17 cellular contexts compared by ENCODE assay signal in genomic region chr2:11092693-11093335, GRCh38.
DNase-seq lines count a peak whose midpoint lies in the region; ATAC-seq and TF ChIP-seq lines count a peak whose summit lies in the region.
"Had no signal": no experiment of that assay in that cellular context is flagged by ENCODE, and none has a peak within 500 bp of the region (broad histone marks: within the 10 kb centered on the region; RNA-seq: fewer than 3 reads in every experiment).

No MANE protein-coding gene starts in this region.

- H3K27me3 Mint-ChIP-seq in activated naive CD8-positive, alpha-beta T cell treated with anti-CD3 and anti-CD28 coated beads, Interleukin-2, amount 10 ng/mL, durations not matched to agents 7 days and 5 days = peaks cover 6% of the 10 kb centered on the region
- H3K27me3 Mint-ChIP-seq in activated naive CD8-positive, alpha-beta T cell treated with anti-CD3 and anti-CD28 coated beads, Interleukin-2, amount 50 U/mL, for 24 hours = peaks cover 3% of the 10 kb centered on the region
- H3K27me3 Mint-ChIP-seq in WTC11 (ENCODE audit: low read depth) (no peaks in the 10 kb centered on the region), glutamatergic neuron (ENCODE audit: unreplicated experiment) (no peaks in the 10 kb centered on the region)
- H3K27me3 Mint-ChIP-seq in T-helper 2 cell treated with Interferon-gamma antibody and Interleukin-4, amounts not matched to agents 5 μg/mL and 100 μg/mL, for 36 hours (ENCODE audit: low read depth) = peaks cover 41% of the 10 kb centered on the region
- H3K27me3 Mint-ChIP-seq: CD4-positive, alpha-beta T cell had no signal

- H3K4me3 ChIP-seq in upper lobe of right lung = no peak overlapping the region
- H3K4me3 ChIP-seq: Peyer's patch had no signal

- H3K4me1 ChIP-seq in upper lobe of right lung = no peaks in the 10 kb centered on the region
- H3K4me1 ChIP-seq: Peyer's patch had no signal

- no peaks in the 10 kb centered on the region for H3K9me3 Mint-ChIP-seq in activated naive CD8-positive, alpha-beta T cell treated with anti-CD3 and anti-CD28 coated beads, Interleukin-2, amount 10 ng/mL, durations not matched to agents 7 days and 5 days
- H3K9me3 Mint-ChIP-seq in activated naive CD8-positive, alpha-beta T cell treated with anti-CD3 and anti-CD28 coated beads, Interleukin-2, amount 50 U/mL, for 24 hours = no peaks in the 10 kb centered on the region
- H3K9me3 Mint-ChIP-seq in WTC11 (no peaks in the 10 kb centered on the region), glutamatergic neuron (ENCODE audit: unreplicated experiment) (peaks cover 5% of the 10 kb centered on the region)
- no peaks in the 10 kb centered on the region for H3K9me3 Mint-ChIP-seq in T-helper 2 cell treated with Interferon-gamma antibody and Interleukin-4, amounts not matched to agents 5 μg/mL and 100 μg/mL, for 36 hours
- H3K9me3 Mint-ChIP-seq: CD4-positive, alpha-beta T cell had no signal

- H3K27me3 ChIP-seq in upper lobe of right lung = no peaks in the 10 kb centered on the region
- H3K27me3 ChIP-seq: Peyer's patch had no signal

- CTCF ChIA-PET in WTC11 (lab: Charles Lee) = interaction anchor here (1.1 to 2.5 kb wide), 5 partner anchors 9 to 600 kb away, joined by 3 to 10 read pairs (median 3); no protein-coding TSS in a partner anchor

- ATAC-seq in activated naive CD8-positive, alpha-beta T cell treated with anti-CD3 and anti-CD28 coated beads, Interleukin-2, amount 10 ng/mL, durations not matched to agents 7 days and 5 days (ENCODE audit: low read depth) = peak; percentile 30
- ATAC-seq in activated naive CD8-positive, alpha-beta T cell treated with anti-CD3 and anti-CD28 coated beads, Interleukin-2, amount 50 U/mL, for 24 hours = no peak
- no peak for ATAC-seq in WTC11
- ATAC-seq in upper lobe of right lung = no peak
- ATAC-seq in GM18519 (IDR thresholded peaks at IDR 0.05; ENCODE audit: low FRiP score, unreplicated experiment) = no peak

- H3K4me3 Mint-ChIP-seq in activated naive CD8-positive, alpha-beta T cell treated with anti-CD3 and anti-CD28 coated beads, Interleukin-2, amount 10 ng/mL, durations not matched to agents 7 days and 5 days = no peak overlapping the region
- H3K4me3 Mint-ChIP-seq in activated naive CD8-positive, alpha-beta T cell treated with anti-CD3 and anti-CD28 coated beads, Interleukin-2, amount 50 U/mL, for 24 hours = no peak overlapping the region
- no peak overlapping the region for H3K4me3 Mint-ChIP-seq in WTC11
- no peak overlapping the region for H3K4me3 Mint-ChIP-seq in glutamatergic neuron (ENCODE audit: unreplicated experiment)
- H3K4me3 Mint-ChIP-seq in T-helper 2 cell treated with Interferon-gamma antibody and Interleukin-4, amounts not matched to agents 5 μg/mL and 100 μg/mL, for 36 hours = no peak overlapping the region
- H3K4me3 Mint-ChIP-seq: CD4-positive, alpha-beta T cell had no signal

- no peaks in the 10 kb centered on the region for H3K36me3 ChIP-seq in upper lobe of right lung
- H3K36me3 ChIP-seq: Peyer's patch had no signal

- no peaks in the 10 kb centered on the region for H3K36me3 Mint-ChIP-seq in activated naive CD8-positive, alpha-beta T cell treated with anti-CD3 and anti-CD28 coated beads, Interleukin-2, amount 10 ng/mL, durations not matched to agents 7 days and 5 days
- H3K36me3 Mint-ChIP-seq in activated naive CD8-positive, alpha-beta T cell treated with anti-CD3 and anti-CD28 coated beads, Interleukin-2, amount 50 U/mL, for 24 hours (ENCODE audit: low read depth) = no peaks in the 10 kb centered on the region
- no peaks in the 10 kb centered on the region for H3K36me3 Mint-ChIP-seq in WTC11
- H3K36me3 Mint-ChIP-seq in glutamatergic neuron (ENCODE audit: unreplicated experiment) = no peaks in the 10 kb centered on the region
- H3K36me3 Mint-ChIP-seq in T-helper 2 cell treated with Interferon-gamma antibody and Interleukin-4, amounts not matched to agents 5 μg/mL and 100 μg/mL, for 36 hours (ENCODE audit: low read depth) = no peaks in the 10 kb centered on the region

- intact Hi-C loops in upper lobe of right lung (cut with DNase I) = no loop called here

- no peak for DNase-seq in activated naive CD8-positive, alpha-beta T cell treated with anti-CD3 and anti-CD28 coated beads, Interleukin-2, amount 10 ng/mL, durations not matched to agents 7 days and 5 days
- no peak for DNase-seq in activated naive CD8-positive, alpha-beta T cell treated with anti-CD3 and anti-CD28 coated beads, Interleukin-2, amount 50 U/mL, for 24 hours
- DNase-seq in WTC11 (ENCODE audit: low spot score) (no peak), glutamatergic neuron (no peak), upper lobe of right lung (peak; percentile 20), NCI-H1694 (lab: John Stamatoyannopoulos, UW) (no peak)
- no peak for DNase-seq in T-helper 2 cell treated with Interferon-gamma antibody and Interleukin-4, amounts not matched to agents 5 μg/mL and 100 μg/mL, for 36 hours (ENCODE audit: low spot score)
- DNase-seq: AML-193; CD4-positive, alpha-beta T cell; KG1; NCI-H1105; NCI-H2029; NCI-H510A treated with DMSO at 0.1 percent for 48 hours; Peyer's patch; SHP77 had no signal

- H3K27ac Mint-ChIP-seq in activated naive CD8-positive, alpha-beta T cell treated with anti-CD3 and anti-CD28 coated beads, Interleukin-2, amount 10 ng/mL, durations not matched to agents 7 days and 5 days = no peak overlapping the region
- H3K27ac Mint-ChIP-seq in activated naive CD8-positive, alpha-beta T cell treated with anti-CD3 and anti-CD28 coated beads, Interleukin-2, amount 50 U/mL, for 24 hours = no peak overlapping the region
- H3K27ac Mint-ChIP-seq in WTC11 (no peak overlapping the region; the same call in 1 of the 2 replicates), glutamatergic neuron (ENCODE audit: unreplicated experiment) (peak overlapping the region; percentile 62)
- H3K27ac Mint-ChIP-seq in T-helper 2 cell treated with Interferon-gamma antibody and Interleukin-4, amounts not matched to agents 5 μg/mL and 100 μg/mL, for 36 hours = no peak overlapping the region
- H3K27ac Mint-ChIP-seq: CD4-positive, alpha-beta T cell had no signal

- H3K4me1 Mint-ChIP-seq in activated naive CD8-positive, alpha-beta T cell treated with anti-CD3 and anti-CD28 coated beads, Interleukin-2, amount 10 ng/mL, durations not matched to agents 7 days and 5 days = peaks cover 2% of the 10 kb centered on the region
- no peaks in the 10 kb centered on the region for H3K4me1 Mint-ChIP-seq in activated naive CD8-positive, alpha-beta T cell treated with anti-CD3 and anti-CD28 coated beads, Interleukin-2, amount 50 U/mL, for 24 hours
- H3K4me1 Mint-ChIP-seq in WTC11 = no peaks in the 10 kb centered on the region
- H3K4me1 Mint-ChIP-seq in glutamatergic neuron (ENCODE audit: low read depth, unreplicated experiment) = peaks cover 9% of the 10 kb centered on the region
- no peaks in the 10 kb centered on the region for H3K4me1 Mint-ChIP-seq in T-helper 2 cell treated with Interferon-gamma antibody and Interleukin-4, amounts not matched to agents 5 μg/mL and 100 μg/mL, for 36 hours (ENCODE audit: low read depth)

- no peak overlapping the region for H3K27ac ChIP-seq in upper lobe of right lung
- H3K27ac ChIP-seq: HL-60, Peyer's patch had no signal

- H3K9me3 ChIP-seq in upper lobe of right lung = no peaks in the 10 kb centered on the region
- H3K9me3 ChIP-seq: Peyer's patch had no signal

- POLR2A ChIA-PET in activated naive CD8-positive, alpha-beta T cell treated with anti-CD3 and anti-CD28 coated beads, Interleukin-2, amount 10 ng/mL, durations not matched to agents 7 days and 5 days (lab: Charles Lee) = interaction anchor here (0.7 kb wide), 1 partner anchor 662 kb away, joined by 4 read pairs; no protein-coding TSS in a partner anchor
- POLR2A ChIA-PET in WTC11 (lab: Charles Lee) = interaction anchor here (0.6 kb wide), 1 partner anchor 569 kb away, joined by 5 read pairs; no protein-coding TSS in a partner anchor

- TF ChIP-seq CTCF in WTC11 (IDR thresholded peaks at IDR 0.05) (no peak), glutamatergic neuron (IDR thresholded peaks at IDR 0.05; ENCODE audit: partially characterized antibody, unreplicated experiment) (no peak), upper lobe of right lung (IDR thresholded peaks at IDR 0.05) (no peak)

TF ChIP-seq in WTC11, 78 proteins besides CTCF, POLR2A, EP300 and RAD21 (continues in another document):
- no peak for TF ChIP-seq ARID4B (CRISPR knock-in tag; IDR thresholded peaks at IDR 0.05; ENCODE audit: borderline replicate concordance)
- TF ChIP-seq OVOL2 (CRISPR knock-in tag; IDR thresholded peaks at IDR 0.05; ENCODE audit: borderline replicate concordance) = no peak
